ENCODE assay signal across 1 cellular context in genomic region chr11:11071483-11071882, GRCh38.
TF ChIP-seq lines count a peak whose summit lies in the region.

No MANE protein-coding gene starts in this region.

TF ChIP-seq in H1, 55 proteins besides CTCF, POLR2A, EP300 and RAD21:
- TF ChIP-seq CBX8 (IDR thresholded peaks at IDR 0.05; ENCODE audit: borderline replicate concordance, low read depth, low read length) = no peak
- TF ChIP-seq SP2 (IDR thresholded peaks at IDR 0.05; ENCODE audit: low read length) = no peak
- no peak for TF ChIP-seq SP4 (IDR thresholded peaks at IDR 0.05; ENCODE audit: low read length)
